24 cellular contexts compared by ENCODE assay signal in genomic region chr4:17763931-17764330, GRCh38. TPM values are rescaled to one million over a fixed set of nuclear protein-coding genes. Genes with fewer than 3 reads are reported as not detected.
DNase-seq lines count a peak whose midpoint lies in the region; ATAC-seq, FAIRE-seq and TF ChIP-seq lines count a peak whose summit lies in the region.
"Had no signal": no experiment of that assay in that cellular context is flagged by ENCODE, and none has a peak within 500 bp of the region (broad histone marks: within the 10 kb centered on the region; RNA-seq: fewer than 3 reads in every experiment).

No MANE protein-coding gene starts in this region.

- POLR2A ChIA-PET in SK-N-SH (lab: Yijun Ruan, JAX) (no interaction called here), K562 (lab: Yijun Ruan, JAX) (interaction anchor here (0.9 kb wide), 1 partner anchor 69 kb away, joined by 4 read pairs; no protein-coding TSS in a partner anchor)

- H3K36me3 ChIP-seq in SK-N-SH (replicated peaks in 1 of 2; ENCODE audit: control insufficient read depth in 1 of 2, insufficient read depth in 2 of 2, low read length in 1 of 2) (no peaks in the 10 kb centered on the region), K562 (ENCODE audit: control insufficient read depth, insufficient read depth, low read length) (no peaks in the 10 kb centered on the region), gastrocnemius medialis (no peaks in the 10 kb centered on the region)
- H3K36me3 ChIP-seq: BLaER1 had no signal

- no peaks in the 10 kb centered on the region for H3K9me3 ChIP-seq in SK-N-SH
- H3K9me3 ChIP-seq in K562 (replicated peaks; ENCODE audit: control insufficient read depth, insufficient read depth, low read depth, low read length): peaks cover 3% of the 10 kb centered on the region; the same call in 1 of the 2 replicates
- H3K9me3 ChIP-seq in gastrocnemius medialis: no peaks in the 10 kb centered on the region

- 30% methylated on average over 5 of the region's 5 CpGs for WGBS in SK-N-SH (ENCODE audit: low lambda C conversion rate)
- WGBS in K562 (ENCODE audit: insufficient coverage, low coverage, missing lambda C conversion rate): under 1% methylated on average over 5 of the region's 5 CpGs

- H3K4me2 ChIP-seq in SK-N-SH (no peak overlapping the region), K562 (ENCODE audit: insufficient read depth, low read length) (no peak overlapping the region)
- H3K4me2 ChIP-seq: BLaER1 had no signal

- no peaks in the 10 kb centered on the region for H3K9me1 ChIP-seq in K562 (ENCODE audit: control insufficient read depth, insufficient read depth, low read length)

- H3K27ac Mint-ChIP-seq in mesothelial cell of epicardium: no peak overlapping the region
- H3K27ac Mint-ChIP-seq: CD8-positive, alpha-beta T cell; HFFc6 had no signal

- DNase-seq in SK-N-SH: peak; percentile 33
- DNase-seq in NCI-H2171 treated with DMSO at 0.1 percent for 48 hours (lab: John Stamatoyannopoulos, UW): peak; percentile 92
- no peak for DNase-seq in K562 (ENCODE audit: extremely low read depth in 1 of 4, low spot score in 3 of 4)
- no peak for DNase-seq in gastrocnemius medialis
- no peak for DNase-seq in AG08396 (ENCODE audit: low spot score)
- DNase-seq in frontal cortex (ENCODE audit: low spot score in 2 of 2): no peak
- no peak for DNase-seq in mesothelial cell of epicardium (ENCODE audit: low spot score in 2 of 2, unreplicated experiment in 2 of 2)
- DNase-seq: CD8-positive, alpha-beta T cell; DMS79 treated with DMSO at 0.1 percent for 48 hours; H7; HFFc6; NCI-H1417 treated with DMSO at 0.1 percent for 48 hours; NCI-H2029; NCI-H526; SHP77; T-helper 1 cell had no signal

- H3F3A ChIP-seq in SK-N-SH (replicated peaks; ENCODE audit: insufficient read depth): no peaks in the 10 kb centered on the region

- peak overlapping the region in 1 of 2 experiments; percentile 31; a peak in 1 of 4 replicates for H3K27ac ChIP-seq in SK-N-SH (ENCODE audit: low read depth in 2 of 2, low read length in 1 of 2)
- no peak overlapping the region for H3K27ac ChIP-seq in K562 (ENCODE audit: extremely low read depth, low read depth, low read length)
- peak overlapping the region; percentile 54 to 71 (median 62) for H3K27ac ChIP-seq in gastrocnemius medialis
- H3K27ac ChIP-seq: BLaER1 had no signal

- H3K4me1 ChIP-seq in SK-N-SH (ENCODE audit: control insufficient read depth in 1 of 2, insufficient read depth in 2 of 2, low read depth in 1 of 2, low read length in 1 of 2) (no peaks in the 10 kb centered on the region; a peak in 1 of 4 replicates), K562 (replicated peaks in 1 of 2; ENCODE audit: control insufficient read depth in 2 of 2, insufficient read depth in 2 of 2, low read length in 2 of 2) (peaks cover 0 to 7% of the 10 kb centered on the region in 2 experiments; a peak in 1 of 5 replicates), gastrocnemius medialis (peaks cover 10 to 16% of the 10 kb centered on the region in 2 donors)
- H3K4me1 ChIP-seq: BLaER1 had no signal

- in situ Hi-C loops in K562 (cut with MboI): no loop called here
- in situ Hi-C loops in gastrocnemius medialis (cut with MboI; ENCODE audit: low sequenced_read_pairs in 4 of 4): no loop called here

- H3K79me2 ChIP-seq in SK-N-SH (ENCODE audit: insufficient read depth) (no peaks in the 10 kb centered on the region), K562 (ENCODE audit: control insufficient read depth, insufficient read depth, low read length) (no peaks in the 10 kb centered on the region)

- TF ChIP-seq EP300 in SK-N-SH (IDR thresholded peaks at IDR 0.05; ENCODE audit: borderline replicate concordance in 1 of 2, low read depth in 1 of 2, low read length in 1 of 2) (no peak), K562 (IDR thresholded peaks at IDR 0.05; ENCODE audit: low read length) (no peak)

- H4K20me1 ChIP-seq in SK-N-SH (ENCODE audit: insufficient read depth): no peaks in the 10 kb centered on the region
- no peaks in the 10 kb centered on the region for H4K20me1 ChIP-seq in K562 (replicated peaks; ENCODE audit: control insufficient read depth, insufficient read depth, low read length)
- H4K20me1 ChIP-seq: BLaER1 had no signal

- no peak for FAIRE-seq in K562 (lab: Jason Lieb, UNC)
- no peak for FAIRE-seq in frontal cortex (lab: Jason Lieb, UNC)
- FAIRE-seq: A204.1, D721Med had no signal

- no peak for TF ChIP-seq CTCF in SK-N-SH (IDR thresholded peaks at IDR 0.05)
- no peak for TF ChIP-seq CTCF in K562 (IDR thresholded peaks at IDR 0.05 in 2 of 3, conservative IDR thresholded peaks at IDR 0.05 in 1 of 3; ENCODE audit: insufficient read depth in 2 of 3, low read depth in 1 of 3, low read length in 3 of 3)
- no peak for TF ChIP-seq CTCF in gastrocnemius medialis (IDR thresholded peaks at IDR 0.05 in 4 of 5, conservative IDR thresholded peaks at IDR 0.05 in 1 of 5)
- no peak for TF ChIP-seq CTCF in mesothelial cell of epicardium (IDR thresholded peaks at IDR 0.05; ENCODE audit: unreplicated experiment)

- H3K4me3 ChIP-seq in SK-N-SH (ENCODE audit: low read depth in 2 of 2, low read length in 1 of 2) (no peak overlapping the region), K562 (no peak overlapping the region), gastrocnemius medialis (no peak overlapping the region)
- H3K4me3 ChIP-seq: BLaER1 had no signal

- BruUV-seq in K562 (replicated peaks; lab: Mats Ljungman, UMichigan): no TSS peak

- TF ChIP-seq RAD21 in SK-N-SH (IDR thresholded peaks at IDR 0.05; ENCODE audit: low read length): no peak
- no peak for TF ChIP-seq RAD21 in K562 (CRISPR knock-in tag; conservative IDR thresholded peaks at IDR 0.05 in 1 of 2, IDR thresholded peaks at IDR 0.05 in 1 of 2)

- H3K27me3 Mint-ChIP-seq in mesothelial cell of epicardium (ENCODE audit: low read depth): peaks cover 14% of the 10 kb centered on the region

- ATAC-seq in SK-N-SH treated with all-trans-retinoic acid at 6 μM for 48 hours (no peak), K562 (no peak), gastrocnemius medialis (no peak)
- ATAC-seq: CD8-positive, alpha-beta T cell had no signal

- CTCF ChIA-PET in SK-N-SH (lab: Yijun Ruan, JAX) (interaction anchor here (1.1 kb wide), 1 partner anchor 22 kb away, joined by 4 read pairs; no protein-coding TSS in a partner anchor), K562 (lab: Yijun Ruan, JAX; ENCODE audit: low intra/inter-chr PET ratio) (no interaction called here)

- no peaks in the 10 kb centered on the region for H3K36me3 Mint-ChIP-seq in mesothelial cell of epicardium
- H3K36me3 Mint-ChIP-seq: CD8-positive, alpha-beta T cell had no signal

- no peaks in the 10 kb centered on the region for H3K9me2 ChIP-seq in SK-N-SH

- H2AFZ ChIP-seq in SK-N-SH (ENCODE audit: low read depth): no peak overlapping the region
- H2AFZ ChIP-seq in K562 (ENCODE audit: low read depth, low read length): no peak overlapping the region

- intact Hi-C loops in K562 (cut with micrococcal nuclease): no loop called here
- intact Hi-C loops in gastrocnemius medialis (cut with DNase I; ENCODE audit: low total_unique reads): loop anchor here (5.0 kb wide), 1 partner anchor 43 kb away; no protein-coding TSS in a partner anchor

- H3K27me3 ChIP-seq in SK-N-SH (ENCODE audit: insufficient read depth) (no peaks in the 10 kb centered on the region), K562 (ENCODE audit: control insufficient read depth in 2 of 2, insufficient read depth in 2 of 2, low read length in 2 of 2) (peaks cover 7 to 9% of the 10 kb centered on the region in 2 experiments; a peak in 4 of 5 replicates), gastrocnemius medialis (no peaks in the 10 kb centered on the region)
- H3K27me3 ChIP-seq: BLaER1 had no signal

- no peak overlapping the region for H3K4me3 Mint-ChIP-seq in mesothelial cell of epicardium
- H3K4me3 Mint-ChIP-seq: CD8-positive, alpha-beta T cell; HFFc6 had no signal

- TF ChIP-seq POLR2A in K562 (conservative IDR thresholded peaks at IDR 0.05) (no peak), gastrocnemius medialis (IDR thresholded peaks at IDR 0.05) (no peak)

- H3K9ac ChIP-seq in SK-N-SH (no peak overlapping the region), K562 (ENCODE audit: insufficient read depth in 1 of 2, low read depth in 2 of 2, low read length in 2 of 2) (no peak overlapping the region)
- H3K9ac ChIP-seq: BLaER1 had no signal

- H3K4me1 Mint-ChIP-seq in mesothelial cell of epicardium: no peaks in the 10 kb centered on the region

- peaks cover 7% of the 10 kb centered on the region for H3K9me3 Mint-ChIP-seq in mesothelial cell of epicardium
- H3K9me3 Mint-ChIP-seq: CD8-positive, alpha-beta T cell had no signal

RNA-seq across cellular contexts. Expression of gene FAM184B, which starts 17.5 kb away (rescaled TPM):
- polyA plus RNA-seq in SK-N-SH (2012; rRNA removed) (not detected in 2 replicates), K562 (2011; rRNA removed) (not detected in 2 replicates), K562 (2014; fragmentation: Illumina TruSeq; extraction: Trizol) (not detected in 2 replicates), K562 (2014; fragmentation: Nextera tagmentation; extraction: Ambion mirVana) (not detected), K562 (2014; rRNA removed) (not detected in 2 replicates)
- polyA plus RNA-seq in SK-N-SH (2012; cell fraction: cytosol; rRNA removed): under 0.01 TPM in 2 replicates
- 0.04 TPM in 1 of 2 replicates, not detected in the other for polyA plus RNA-seq in SK-N-SH (2012; cell fraction: nucleus; rRNA removed)
- total RNA-seq in K562 (2011; cell fraction: chromatin; rRNA removed; ENCODE audit: low replicate concordance): not detected in 2 replicates
- total RNA-seq in K562 (2011; cell fraction: nucleolus; rRNA removed): not detected in 2 replicates
- not detected in 2 replicates for total RNA-seq in K562 (2011; cell fraction: nucleoplasm; rRNA removed)
- total RNA-seq in K562 (2014; rRNA removed) (0.04 TPM in 1 of 2 replicates, not detected in the other), K562 (2014; rRNA removed; fragmentation: Illumina TruSeq; extraction: Trizol) (not detected in 2 replicates), K562 (2015; rRNA removed; fragmentation: Illumina TruSeq; extraction: Trizol) (not detected in 2 replicates), K562 (2021) (not detected in 2 replicates), gastrocnemius medialis (under 1 TPM in 3 of 4 donors, not detected in 1; 0.11 to 0.53 (median 0.49) TPM), frontal cortex (5.3 TPM), mesothelial cell of epicardium (0.04 TPM in 2 of 3 replicates, not detected in the other)
- not detected in 2 replicates for polyA plus RNA-seq in K562 (2011; cell fraction: cytosol; rRNA removed)
- not detected in 2 replicates for polyA plus RNA-seq in K562 (2011; cell fraction: nucleus; rRNA removed)
- polyA plus RNA-seq in K562 (2012): not detected in 2 replicates
- not detected in 2 replicates for polyA minus RNA-seq in K562 (2011; rRNA and poly(A)+ RNA removed)
- polyA minus RNA-seq in K562 (2011; cell fraction: cytosol; rRNA and poly(A)+ RNA removed): not detected in 2 replicates
- not detected in 2 replicates for polyA minus RNA-seq in K562 (2011; cell fraction: nucleus; rRNA and poly(A)+ RNA removed)
- total RNA-seq: CD8-positive, alpha-beta T cell; G401; H7; HT-29; MCF 10A; OCI-LY7 had no signal

RNA-seq across cellular contexts. Expression of gene DCAF16, which starts 46.6 kb away (rescaled TPM):
- 23.5 and 28.5 TPM in 2 replicates for polyA plus RNA-seq in SK-N-SH (2012; rRNA removed)
- polyA plus RNA-seq in SK-N-SH (2012; cell fraction: cytosol; rRNA removed): 18.6 and 19.5 TPM in 2 replicates
- 46.3 and 48.0 TPM in 2 replicates for polyA plus RNA-seq in SK-N-SH (2012; cell fraction: nucleus; rRNA removed)
- 66.5 and 95.8 TPM in 2 replicates for total RNA-seq in K562 (2011; cell fraction: chromatin; rRNA removed; ENCODE audit: low replicate concordance)
- 40.5 and 45.7 TPM in 2 replicates for total RNA-seq in K562 (2011; cell fraction: nucleolus; rRNA removed)
- 69.2 and 104 TPM in 2 replicates for total RNA-seq in K562 (2011; cell fraction: nucleoplasm; rRNA removed)
- 69.3 and 76.5 TPM in 2 replicates for total RNA-seq in K562 (2014; rRNA removed)
- total RNA-seq in K562 (2014; rRNA removed; fragmentation: Illumina TruSeq; extraction: Trizol): 67.8 and 77.4 TPM in 2 replicates
- 62.8 and 71.8 TPM in 2 replicates for total RNA-seq in K562 (2015; rRNA removed; fragmentation: Illumina TruSeq; extraction: Trizol)
- 77.5 and 82.8 TPM in 2 replicates for total RNA-seq in K562 (2021)
- 81.6 and 84.1 TPM in 2 replicates for polyA plus RNA-seq in K562 (2011; rRNA removed)
- polyA plus RNA-seq in K562 (2011; cell fraction: cytosol; rRNA removed): 33.8 and 46.6 TPM in 2 replicates
- 68.6 and 69.7 TPM in 2 replicates for polyA plus RNA-seq in K562 (2011; cell fraction: nucleus; rRNA removed)
- polyA plus RNA-seq in K562 (2012): 36.6 and 44.9 TPM in 2 replicates
- polyA plus RNA-seq in K562 (2014; fragmentation: Illumina TruSeq; extraction: Trizol): 58.0 and 68.3 TPM in 2 replicates
- 10 to 100 TPM; 20.5 to 23.8 TPM for polyA plus RNA-seq in K562 (2014; fragmentation: Nextera tagmentation; extraction: Ambion mirVana)
- polyA plus RNA-seq in K562 (2014; rRNA removed): 48.8 and 49.5 TPM in 2 replicates
- 77.5 and 80.3 TPM in 2 replicates for polyA minus RNA-seq in K562 (2011; rRNA and poly(A)+ RNA removed)
- 53.7 and 54.0 TPM in 2 replicates for polyA minus RNA-seq in K562 (2011; cell fraction: cytosol; rRNA and poly(A)+ RNA removed)
- 35.4 and 53.0 TPM in 2 replicates for polyA minus RNA-seq in K562 (2011; cell fraction: nucleus; rRNA and poly(A)+ RNA removed)
- total RNA-seq in gastrocnemius medialis: 10 to 100 TPM in 2 of 4 donors, 1 to 10 TPM in 2; 5.8 to 12.3 (median 8.2) TPM
- 35.1 TPM for total RNA-seq in frontal cortex
- 78.8 to 91.0 TPM (median 84.8 TPM) in 3 replicates for total RNA-seq in mesothelial cell of epicardium

RNA-seq across cellular contexts. Expression of gene NCAPG, which starts 46.8 kb away (rescaled TPM):
- polyA plus RNA-seq in SK-N-SH (2012; rRNA removed): 4.8 and 5.4 TPM in 2 replicates
- 6.8 and 7.0 TPM in 2 replicates for polyA plus RNA-seq in SK-N-SH (2012; cell fraction: cytosol; rRNA removed)
- polyA plus RNA-seq in SK-N-SH (2012; cell fraction: nucleus; rRNA removed): 3.8 and 6.3 TPM in 2 replicates
- total RNA-seq in K562 (2011; cell fraction: chromatin; rRNA removed; ENCODE audit: low replicate concordance): 53.0 and 175 TPM in 2 replicates
- 22.2 and 24.9 TPM in 2 replicates for total RNA-seq in K562 (2011; cell fraction: nucleolus; rRNA removed)
- 39.8 and 43.6 TPM in 2 replicates for total RNA-seq in K562 (2011; cell fraction: nucleoplasm; rRNA removed)
- 53.0 and 56.6 TPM in 2 replicates for total RNA-seq in K562 (2014; rRNA removed)
- total RNA-seq in K562 (2014; rRNA removed; fragmentation: Illumina TruSeq; extraction: Trizol): 102 and 119 TPM in 2 replicates
- 74.8 and 76.7 TPM in 2 replicates for total RNA-seq in K562 (2015; rRNA removed; fragmentation: Illumina TruSeq; extraction: Trizol)
- total RNA-seq in K562 (2021): 72.9 and 73.4 TPM in 2 replicates
- 62.8 and 102 TPM in 2 replicates for polyA plus RNA-seq in K562 (2011; rRNA removed)
- polyA plus RNA-seq in K562 (2011; cell fraction: cytosol; rRNA removed): 12.7 and 24.5 TPM in 2 replicates
- polyA plus RNA-seq in K562 (2011; cell fraction: nucleus; rRNA removed): 43.1 and 68.4 TPM in 2 replicates
- 50.5 and 51.2 TPM in 2 replicates for polyA plus RNA-seq in K562 (2012)
- polyA plus RNA-seq in K562 (2014; fragmentation: Illumina TruSeq; extraction: Trizol): 62.8 and 65.3 TPM in 2 replicates
- polyA plus RNA-seq in K562 (2014; fragmentation: Nextera tagmentation; extraction: Ambion mirVana): 10 to 100 TPM; 25.6 to 30.5 TPM
- polyA plus RNA-seq in K562 (2014; rRNA removed): 55.6 and 63.4 TPM in 2 replicates
- 122 and 127 TPM in 2 replicates for polyA minus RNA-seq in K562 (2011; rRNA and poly(A)+ RNA removed)
- polyA minus RNA-seq in K562 (2011; cell fraction: cytosol; rRNA and poly(A)+ RNA removed): 23.3 and 38.6 TPM in 2 replicates
- polyA minus RNA-seq in K562 (2011; cell fraction: nucleus; rRNA and poly(A)+ RNA removed): 47.9 and 83.9 TPM in 2 replicates
- under 1 TPM in 3 of 4 donors, not detected in 1; 0.25 to 0.49 (median 0.33) TPM for total RNA-seq in gastrocnemius medialis
- total RNA-seq in frontal cortex: 5.7 TPM
- total RNA-seq in mesothelial cell of epicardium: 13.6 to 17.0 TPM (median 15.7 TPM) in 3 replicates

Comparison
In these comparisons a context has a peak if more than half of its experiments do, and no peak if none do; other contexts are left out.
1. DNase-seq: peak in SK-N-SH (single experiment) and NCI-H2171 treated with DMSO at 0.1 percent for 48 hours (single experiment); none in K562 (0 of 4), gastrocnemius medialis (0 of 2), AG08396 (single experiment), frontal cortex (0 of 2) and mesothelial cell of epicardium (0 of 2).
2. Of the 27 proteins assayed by ChIP-seq in both K562 and SK-N-SH: peak only in K562: NFIC; only in SK-N-SH: none; in both: none; in neither: 26.